Comparison of ENCODE assay signal across 9 cellular contexts in the genomic region with DNA sequence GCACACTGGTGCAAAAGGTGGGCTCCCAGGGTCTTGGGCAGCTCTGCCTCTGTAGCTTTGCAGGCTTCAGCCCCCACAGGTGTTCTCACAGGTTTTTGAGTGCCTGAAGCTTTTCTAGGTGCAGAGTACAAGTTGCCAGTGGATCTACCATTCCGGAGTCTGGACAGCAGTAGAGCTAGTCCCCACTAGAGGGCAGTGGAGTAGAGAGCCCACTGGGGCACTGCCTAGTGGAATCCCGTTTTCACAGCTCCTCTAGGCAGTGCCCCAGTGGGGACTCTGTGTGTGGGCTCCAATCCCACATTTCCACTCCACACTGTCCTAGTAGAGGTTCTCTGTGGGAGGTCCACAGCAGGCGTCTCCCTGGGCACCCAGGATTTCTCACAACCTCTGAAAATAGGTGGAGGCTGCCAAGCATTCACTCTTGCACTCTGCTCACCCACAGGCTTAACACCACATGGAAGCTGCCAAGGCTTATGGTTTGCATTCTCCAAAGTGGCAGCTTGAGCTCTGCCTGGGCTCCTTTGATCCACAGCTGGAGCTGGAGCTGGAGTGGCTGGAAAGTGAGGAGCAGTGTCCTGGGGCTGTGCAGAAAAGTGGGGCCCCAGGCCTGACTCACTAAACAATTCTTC.
DNase-seq lines count a peak whose midpoint lies in the region; ATAC-seq lines count a peak whose summit lies in the region.
"Had no signal": no experiment of that assay in that cellular context is flagged by ENCODE, and none has a peak within 500 bp of the region (broad histone marks: within the 10 kb centered on the region; RNA-seq: fewer than 3 reads in every experiment).

No MANE protein-coding gene starts in this region.

- H3K27me3 ChIP-seq in HAP-1 (ENCODE audit: low read depth): no peaks in the 10 kb centered on the region

- ATAC-seq in activated T-cell treated with anti-CD3 and anti-CD28 coated beads, Interleukin-2, amount 50 U/mL, for 4 hours: peak; percentile 32 to 51

- H3K27me3 Mint-ChIP-seq in activated T-cell treated with anti-CD3 and anti-CD28 coated beads, Interleukin-2, amount 50 U/mL, for 4 hours (ENCODE audit: low read depth): peaks cover 20% of the 10 kb centered on the region
- peaks cover 30% of the 10 kb centered on the region for H3K27me3 Mint-ChIP-seq in activated T-cell treated with anti-CD3 and anti-CD28 coated beads, Interleukin-2, amount 50 U/mL, for 24 hours

- no peak for DNase-seq in activated T-cell treated with anti-CD3 and anti-CD28 coated beads, Interleukin-2, amount 50 U/mL, for 4 hours
- DNase-seq in activated T-cell treated with anti-CD3 and anti-CD28 coated beads, Interleukin-2, amount 50 U/mL, for 24 hours: no peak
- DNase-seq in HAP-1 (ENCODE audit: low spot score in 2 of 2) (peak; percentile 5 to 61), NCI-H748 (lab: John Stamatoyannopoulos, UW; ENCODE audit: unreplicated experiment) (peak; percentile 54), ecto neural progenitor cell (ENCODE audit: low spot score) (peak; percentile 54), T-helper 9 cell (no peak), NCI-H1105 treated with DMSO at 0.1 percent for 48 hours (lab: John Stamatoyannopoulos, UW) (no peak)
- peak in 2 of 3 donors; percentile 6 to 20 for DNase-seq in stimulated activated CD4-positive, alpha-beta T cell treated with anti-CD3 and anti-CD28 coated beads, TNF-alpha, amount 100 ng/mL, for 48 hours (ENCODE audit: low read depth in 3 of 3)

- no peaks in the 10 kb centered on the region for H3K4me1 ChIP-seq in HAP-1

- H3K4me3 ChIP-seq in HAP-1: no peak overlapping the region

- no peak overlapping the region for H3K4me3 Mint-ChIP-seq in activated T-cell treated with anti-CD3 and anti-CD28 coated beads, Interleukin-2, amount 50 U/mL, for 4 hours
- H3K4me3 Mint-ChIP-seq in activated T-cell treated with anti-CD3 and anti-CD28 coated beads, Interleukin-2, amount 50 U/mL, for 24 hours: no peak overlapping the region
- H3K4me3 Mint-ChIP-seq: brain had no signal

- peaks cover 2% of the 10 kb centered on the region for H3K36me3 Mint-ChIP-seq in activated T-cell treated with anti-CD3 and anti-CD28 coated beads, Interleukin-2, amount 50 U/mL, for 4 hours (ENCODE audit: insufficient read depth)
- H3K36me3 Mint-ChIP-seq in activated T-cell treated with anti-CD3 and anti-CD28 coated beads, Interleukin-2, amount 50 U/mL, for 24 hours (ENCODE audit: low read depth): no peaks in the 10 kb centered on the region
- H3K36me3 Mint-ChIP-seq: brain had no signal

- H3K27ac Mint-ChIP-seq in activated T-cell treated with anti-CD3 and anti-CD28 coated beads, Interleukin-2, amount 50 U/mL, for 24 hours: no peak overlapping the region

- no peaks in the 10 kb centered on the region for H3K4me1 Mint-ChIP-seq in activated T-cell treated with anti-CD3 and anti-CD28 coated beads, Interleukin-2, amount 50 U/mL, for 4 hours (ENCODE audit: low read depth)
- peaks cover 4% of the 10 kb centered on the region for H3K4me1 Mint-ChIP-seq in activated T-cell treated with anti-CD3 and anti-CD28 coated beads, Interleukin-2, amount 50 U/mL, for 24 hours (ENCODE audit: low read depth)
- H3K4me1 Mint-ChIP-seq: brain had no signal

- H3K9me3 Mint-ChIP-seq in activated T-cell treated with anti-CD3 and anti-CD28 coated beads, Interleukin-2, amount 50 U/mL, for 4 hours: peaks cover 7% of the 10 kb centered on the region
- peaks cover 13% of the 10 kb centered on the region for H3K9me3 Mint-ChIP-seq in activated T-cell treated with anti-CD3 and anti-CD28 coated beads, Interleukin-2, amount 50 U/mL, for 24 hours

- in situ Hi-C loops in HAP-1 (cut with MboI; ENCODE audit: low sequenced_read_pairs): no loop called here

- no peaks in the 10 kb centered on the region for H3K36me3 ChIP-seq in HAP-1 (replicated peaks)

- no peaks in the 10 kb centered on the region for H3K9me3 ChIP-seq in HAP-1

Comparison
In these comparisons a context has a peak if more than half of its experiments do, and no peak if none do; other contexts are left out.
1. DNase-seq: peak in HAP-1 (2 of 2), NCI-H748 (single experiment), ecto neural progenitor cell (single experiment) and stimulated activated CD4-positive, alpha-beta T cell treated with anti-CD3 and anti-CD28 coated beads, TNF-alpha, amount 100 ng/mL, for 48 hours (2 of 3); none in activated T-cell treated with anti-CD3 and anti-CD28 coated beads, Interleukin-2, amount 50 U/mL, for 4 hours (single experiment), activated T-cell treated with anti-CD3 and anti-CD28 coated beads, Interleukin-2, amount 50 U/mL, for 24 hours (single experiment), T-helper 9 cell (single experiment) and NCI-H1105 treated with DMSO at 0.1 percent for 48 hours (single experiment).